1 cellular context compared by ENCODE assay signal in the genomic region with DNA sequence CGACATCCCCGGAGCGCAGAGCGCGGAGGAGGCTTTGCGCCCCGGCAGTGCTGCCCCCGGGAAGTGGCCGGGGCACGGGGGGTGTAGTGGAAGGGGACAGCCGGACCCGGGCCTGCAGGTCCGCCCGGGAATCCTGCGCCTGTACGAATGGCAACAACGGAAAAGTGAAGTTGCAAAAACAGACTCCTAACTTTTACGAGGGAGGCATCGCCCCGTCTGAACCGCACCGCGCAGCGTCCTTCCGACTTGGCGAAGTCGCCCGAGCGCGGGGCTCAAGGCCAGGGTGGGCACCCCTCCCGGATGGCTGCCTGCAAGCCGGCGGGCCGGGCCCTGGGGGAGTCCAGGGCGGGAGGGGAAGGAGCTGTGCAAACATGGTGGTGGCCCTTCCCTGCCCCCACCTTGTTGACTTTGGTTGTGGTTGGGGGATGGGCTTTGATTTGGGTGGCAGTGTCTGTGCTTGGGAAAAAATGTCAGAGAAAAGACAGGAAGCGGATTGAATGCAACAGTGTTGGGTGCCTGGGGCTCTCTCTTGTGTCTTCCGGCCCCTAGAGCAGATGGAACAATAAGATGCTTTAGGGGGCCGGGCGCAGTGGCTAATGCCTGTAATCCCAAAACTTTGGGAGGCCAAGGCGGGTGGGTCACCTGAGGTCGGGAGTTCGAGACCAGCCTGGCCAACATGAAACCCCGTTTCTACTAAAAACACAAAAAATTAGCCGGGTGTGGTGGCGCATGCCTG.
TF ChIP-seq lines count a peak whose summit lies in the region.

No MANE protein-coding gene starts in this region.

TF ChIP-seq in K562, 482 proteins besides CTCF, POLR2A, EP300 and RAD21 (continued from another document and continues in another):
- TF ChIP-seq CHD7 (IDR thresholded peaks at IDR 0.05; ENCODE audit: low read depth, low read length) = no peak
- no peak for TF ChIP-seq PCBP2 (IDR thresholded peaks at IDR 0.05; ENCODE audit: low read depth, low read length, poor library complexity, severe bottlenecking)
- no peak for TF ChIP-seq HDAC8 (tag; IDR thresholded peaks at IDR 0.05)
- TF ChIP-seq ZSCAN29 (IDR thresholded peaks at IDR 0.05) = no peak
- peak; percentile 9 for TF ChIP-seq PCBP1 (IDR thresholded peaks at IDR 0.05; ENCODE audit: low read depth, low read length, poor library complexity, severe bottlenecking)
- TF ChIP-seq ZFX (CRISPR knock-in tag; IDR thresholded peaks at IDR 0.05) = peak; percentile 49; the same call in 1 of the 2 replicates
- no peak for TF ChIP-seq PML (IDR thresholded peaks at IDR 0.05; ENCODE audit: low read length)
- TF ChIP-seq PTRF (tag; IDR thresholded peaks at IDR 0.05) = no peak
- TF ChIP-seq RNF2 (IDR thresholded peaks at IDR 0.05) = 0 out of 2 replicates have a peak, but pooled peaks have one; percentile 45
- TF ChIP-seq MAFF (IDR thresholded peaks at IDR 0.05; ENCODE audit: low read length) = no peak
- TF ChIP-seq ZNF431 (CRISPR knock-in tag; IDR thresholded peaks at IDR 0.05) = no peak
- no peak for TF ChIP-seq RBM14 (IDR thresholded peaks at IDR 0.05; ENCODE audit: borderline replicate concordance, insufficient read depth, low read depth, low read length)
- TF ChIP-seq ZNF436 (CRISPR knock-in tag; IDR thresholded peaks at IDR 0.05) = no peak
- no peak for TF ChIP-seq TCF7L2 (IDR thresholded peaks at IDR 0.05; ENCODE audit: low read depth, low read length)
- TF ChIP-seq MTA1 (IDR thresholded peaks at IDR 0.05; ENCODE audit: borderline replicate concordance) = no peak
- no peak for TF ChIP-seq GTF2E2 (tag; IDR thresholded peaks at IDR 0.05)
- no peak for TF ChIP-seq DIDO1 (tag; IDR thresholded peaks at IDR 0.05; ENCODE audit: low read depth)
- TF ChIP-seq ZNF586 (CRISPR knock-in tag; conservative IDR thresholded peaks at IDR 0.05) = no peak
- TF ChIP-seq, protein P1, sequence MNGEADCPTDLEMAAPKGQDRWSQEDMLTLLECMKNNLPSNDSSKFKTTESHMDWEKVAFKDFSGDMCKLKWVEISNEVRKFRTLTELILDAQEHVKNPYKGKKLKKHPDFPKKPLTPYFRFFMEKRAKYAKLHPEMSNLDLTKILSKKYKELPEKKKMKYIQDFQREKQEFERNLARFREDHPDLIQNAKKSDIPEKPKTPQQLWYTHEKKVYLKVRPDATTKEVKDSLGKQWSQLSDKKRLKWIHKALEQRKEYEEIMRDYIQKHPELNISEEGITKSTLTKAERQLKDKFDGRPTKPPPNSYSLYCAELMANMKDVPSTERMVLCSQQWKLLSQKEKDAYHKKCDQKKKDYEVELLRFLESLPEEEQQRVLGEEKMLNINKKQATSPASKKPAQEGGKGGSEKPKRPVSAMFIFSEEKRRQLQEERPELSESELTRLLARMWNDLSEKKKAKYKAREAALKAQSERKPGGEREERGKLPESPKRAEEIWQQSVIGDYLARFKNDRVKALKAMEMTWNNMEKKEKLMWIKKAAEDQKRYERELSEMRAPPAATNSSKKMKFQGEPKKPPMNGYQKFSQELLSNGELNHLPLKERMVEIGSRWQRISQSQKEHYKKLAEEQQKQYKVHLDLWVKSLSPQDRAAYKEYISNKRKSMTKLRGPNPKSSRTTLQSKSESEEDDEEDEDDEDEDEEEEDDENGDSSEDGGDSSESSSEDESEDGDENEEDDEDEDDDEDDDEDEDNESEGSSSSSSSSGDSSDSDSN (IDR thresholded peaks at IDR 0.05; ENCODE audit: borderline replicate concordance in 1 of 2, low read depth in 2 of 2, low read length in 2 of 2) = peak; percentile 28 to 59; a peak in 1 of 4 replicates
- TF ChIP-seq MAX (CRISPR knock-in tag; IDR thresholded peaks at IDR 0.05) = peak; percentile 41; the same call in 1 of the 2 replicates
- no peak for TF ChIP-seq HOXB6 (CRISPR knock-in tag; IDR thresholded peaks at IDR 0.05; ENCODE audit: borderline replicate concordance)
- no peak for TF ChIP-seq CHD4 (IDR thresholded peaks at IDR 0.05; ENCODE audit: insufficient read depth, insufficient replicate concordance, low read depth, low read length, poor library complexity, severe bottlenecking)
- TF ChIP-seq HDGF (IDR thresholded peaks at IDR 0.05) = no peak
- no peak; the same call in none of the 2 replicates for TF ChIP-seq SMAD4 (CRISPR knock-in tag; conservative IDR thresholded peaks at IDR 0.05)
- no peak for TF ChIP-seq ZNF140 (CRISPR knock-in tag; IDR thresholded peaks at IDR 0.05)
- TF ChIP-seq POLR2G (IDR thresholded peaks at IDR 0.05; ENCODE audit: low read depth, low read length) = peak; percentile 65
- TF ChIP-seq, protein P2, sequence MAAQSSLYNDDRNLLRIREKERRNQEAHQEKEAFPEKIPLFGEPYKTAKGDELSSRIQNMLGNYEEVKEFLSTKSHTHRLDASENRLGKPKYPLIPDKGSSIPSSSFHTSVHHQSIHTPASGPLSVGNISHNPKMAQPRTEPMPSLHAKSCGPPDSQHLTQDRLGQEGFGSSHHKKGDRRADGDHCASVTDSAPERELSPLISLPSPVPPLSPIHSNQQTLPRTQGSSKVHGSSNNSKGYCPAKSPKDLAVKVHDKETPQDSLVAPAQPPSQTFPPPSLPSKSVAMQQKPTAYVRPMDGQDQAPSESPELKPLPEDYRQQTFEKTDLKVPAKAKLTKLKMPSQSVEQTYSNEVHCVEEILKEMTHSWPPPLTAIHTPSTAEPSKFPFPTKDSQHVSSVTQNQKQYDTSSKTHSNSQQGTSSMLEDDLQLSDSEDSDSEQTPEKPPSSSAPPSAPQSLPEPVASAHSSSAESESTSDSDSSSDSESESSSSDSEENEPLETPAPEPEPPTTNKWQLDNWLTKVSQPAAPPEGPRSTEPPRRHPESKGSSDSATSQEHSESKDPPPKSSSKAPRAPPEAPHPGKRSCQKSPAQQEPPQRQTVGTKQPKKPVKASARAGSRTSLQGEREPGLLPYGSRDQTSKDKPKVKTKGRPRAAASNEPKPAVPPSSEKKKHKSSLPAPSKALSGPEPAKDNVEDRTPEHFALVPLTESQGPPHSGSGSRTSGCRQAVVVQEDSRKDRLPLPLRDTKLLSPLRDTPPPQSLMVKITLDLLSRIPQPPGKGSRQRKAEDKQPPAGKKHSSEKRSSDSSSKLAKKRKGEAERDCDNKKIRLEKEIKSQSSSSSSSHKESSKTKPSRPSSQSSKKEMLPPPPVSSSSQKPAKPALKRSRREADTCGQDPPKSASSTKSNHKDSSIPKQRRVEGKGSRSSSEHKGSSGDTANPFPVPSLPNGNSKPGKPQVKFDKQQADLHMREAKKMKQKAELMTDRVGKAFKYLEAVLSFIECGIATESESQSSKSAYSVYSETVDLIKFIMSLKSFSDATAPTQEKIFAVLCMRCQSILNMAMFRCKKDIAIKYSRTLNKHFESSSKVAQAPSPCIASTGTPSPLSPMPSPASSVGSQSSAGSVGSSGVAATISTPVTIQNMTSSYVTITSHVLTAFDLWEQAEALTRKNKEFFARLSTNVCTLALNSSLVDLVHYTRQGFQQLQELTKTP (IDR thresholded peaks at IDR 0.05; ENCODE audit: low read depth in 1 of 2, partially characterized antibody in 2 of 2) = no peak
- TF ChIP-seq, protein P3, sequence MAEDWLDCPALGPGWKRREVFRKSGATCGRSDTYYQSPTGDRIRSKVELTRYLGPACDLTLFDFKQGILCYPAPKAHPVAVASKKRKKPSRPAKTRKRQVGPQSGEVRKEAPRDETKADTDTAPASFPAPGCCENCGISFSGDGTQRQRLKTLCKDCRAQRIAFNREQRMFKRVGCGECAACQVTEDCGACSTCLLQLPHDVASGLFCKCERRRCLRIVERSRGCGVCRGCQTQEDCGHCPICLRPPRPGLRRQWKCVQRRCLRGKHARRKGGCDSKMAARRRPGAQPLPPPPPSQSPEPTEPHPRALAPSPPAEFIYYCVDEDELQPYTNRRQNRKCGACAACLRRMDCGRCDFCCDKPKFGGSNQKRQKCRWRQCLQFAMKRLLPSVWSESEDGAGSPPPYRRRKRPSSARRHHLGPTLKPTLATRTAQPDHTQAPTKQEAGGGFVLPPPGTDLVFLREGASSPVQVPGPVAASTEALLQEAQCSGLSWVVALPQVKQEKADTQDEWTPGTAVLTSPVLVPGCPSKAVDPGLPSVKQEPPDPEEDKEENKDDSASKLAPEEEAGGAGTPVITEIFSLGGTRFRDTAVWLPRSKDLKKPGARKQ (CRISPR knock-in tag; IDR thresholded peaks at IDR 0.05) = no peak
- TF ChIP-seq EZH2 (IDR thresholded peaks at IDR 0.05; ENCODE audit: borderline replicate concordance, low read depth, low read length) = no peak
- TF ChIP-seq TOE1 (IDR thresholded peaks at IDR 0.05; ENCODE audit: borderline replicate concordance) = no peak; the same call in 1 of the 2 replicates
- no peak for TF ChIP-seq TOE1 (CRISPR knock-in tag; IDR thresholded peaks at IDR 0.05; ENCODE audit: borderline replicate concordance, low read depth)
- no peak for TF ChIP-seq MYNN (IDR thresholded peaks at IDR 0.05)
- no peak for TF ChIP-seq MYNN (CRISPR knock-in tag; IDR thresholded peaks at IDR 0.05)
- TF ChIP-seq, protein P4, sequence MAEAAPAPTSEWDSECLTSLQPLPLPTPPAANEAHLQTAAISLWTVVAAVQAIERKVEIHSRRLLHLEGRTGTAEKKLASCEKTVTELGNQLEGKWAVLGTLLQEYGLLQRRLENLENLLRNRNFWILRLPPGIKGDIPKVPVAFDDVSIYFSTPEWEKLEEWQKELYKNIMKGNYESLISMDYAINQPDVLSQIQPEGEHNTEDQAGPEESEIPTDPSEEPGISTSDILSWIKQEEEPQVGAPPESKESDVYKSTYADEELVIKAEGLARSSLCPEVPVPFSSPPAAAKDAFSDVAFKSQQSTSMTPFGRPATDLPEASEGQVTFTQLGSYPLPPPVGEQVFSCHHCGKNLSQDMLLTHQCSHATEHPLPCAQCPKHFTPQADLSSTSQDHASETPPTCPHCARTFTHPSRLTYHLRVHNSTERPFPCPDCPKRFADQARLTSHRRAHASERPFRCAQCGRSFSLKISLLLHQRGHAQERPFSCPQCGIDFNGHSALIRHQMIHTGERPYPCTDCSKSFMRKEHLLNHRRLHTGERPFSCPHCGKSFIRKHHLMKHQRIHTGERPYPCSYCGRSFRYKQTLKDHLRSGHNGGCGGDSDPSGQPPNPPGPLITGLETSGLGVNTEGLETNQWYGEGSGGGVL (CRISPR knock-in tag; IDR thresholded peaks at IDR 0.05) = no peak
- TF ChIP-seq RBM15 (IDR thresholded peaks at IDR 0.05; ENCODE audit: insufficient read depth, low read length) = no peak
- TF ChIP-seq U2AF2 (optimal IDR thresholded peaks at IDR 0.05; ENCODE audit: low read depth, low read length) = no peak
- 0 out of 2 replicates have a peak, but pooled peaks have one; percentile 34 for TF ChIP-seq DPF2 (IDR thresholded peaks at IDR 0.05)
